ENCODE assay signal across 8 cellular contexts in the genomic region with DNA sequence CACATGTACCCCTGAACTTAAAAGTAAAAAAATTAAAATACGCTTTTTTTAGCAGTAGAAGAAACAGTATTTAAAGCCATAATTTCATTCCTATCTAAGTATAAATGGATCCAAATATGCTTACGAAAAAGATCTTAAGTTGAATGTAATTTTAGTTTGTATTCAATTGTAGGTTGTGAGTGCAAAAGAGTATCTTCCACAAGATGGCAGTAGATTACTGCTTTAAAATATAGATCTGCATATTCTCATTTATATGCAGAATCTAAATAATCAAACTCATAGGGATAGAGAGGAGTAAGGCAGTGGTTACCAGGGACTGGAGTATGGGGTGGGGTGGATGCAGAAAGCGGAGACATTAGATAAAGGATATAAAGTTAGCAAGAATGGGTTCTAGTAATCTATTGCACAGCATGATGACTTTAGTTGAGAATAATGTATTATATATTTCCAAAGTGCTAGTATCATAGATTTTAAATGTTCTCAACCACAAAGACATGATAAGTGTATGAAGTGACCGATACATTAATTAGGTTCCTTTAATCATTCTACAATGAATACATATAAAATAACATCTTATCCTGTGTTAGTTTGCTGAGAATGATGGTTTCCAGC. TPM values are rescaled to one million over a fixed set of nuclear protein-coding genes. Genes with fewer than 3 reads are reported as not detected.
DNase-seq lines count a peak whose midpoint lies in the region; ATAC-seq, FAIRE-seq and TF ChIP-seq lines count a peak whose summit lies in the region.

No MANE protein-coding gene starts in this region.

- H3K9me2 ChIP-seq in SK-N-SH: no peaks in the 10 kb centered on the region

- H3K36me3 ChIP-seq in SK-N-SH (replicated peaks in 1 of 2; ENCODE audit: control insufficient read depth in 1 of 2, insufficient read depth in 2 of 2, low read length in 1 of 2) (no peaks in the 10 kb centered on the region), ovary (no peaks in the 10 kb centered on the region), neuronal stem cell (replicated peaks in 1 of 2; ENCODE audit: control insufficient read depth in 2 of 2, insufficient read depth in 2 of 2, low read length in 2 of 2) (no peaks in the 10 kb centered on the region)

- H3K9ac ChIP-seq in SK-N-SH (no peak overlapping the region), neuronal stem cell (ENCODE audit: low read depth, low read length, poor library complexity) (no peak overlapping the region)

- H3K27ac ChIP-seq in SK-N-SH (ENCODE audit: low read depth in 2 of 2, low read length in 1 of 2) (no peak overlapping the region), ovary (no peak overlapping the region), neuronal stem cell (replicated peaks; ENCODE audit: low read length) (no peak overlapping the region)

- no peak overlapping the region for H2AK5ac ChIP-seq in neuronal stem cell (ENCODE audit: low read depth, low read length)

- no peaks in the 10 kb centered on the region for H4K20me1 ChIP-seq in SK-N-SH (ENCODE audit: insufficient read depth)

- H3K4me1 ChIP-seq in SK-N-SH (ENCODE audit: control insufficient read depth in 1 of 2, insufficient read depth in 2 of 2, low read depth in 1 of 2, low read length in 1 of 2) (no peaks in the 10 kb centered on the region), ovary (ENCODE audit: insufficient read depth) (no peaks in the 10 kb centered on the region), neuronal stem cell (ENCODE audit: control insufficient read depth in 2 of 2, insufficient read depth in 1 of 2, low read depth in 1 of 2, low read length in 2 of 2) (no peaks in the 10 kb centered on the region)

- no peak overlapping the region for H3K23ac ChIP-seq in neuronal stem cell (ENCODE audit: low read depth, low read length, poor library complexity)

- H3K4me3 ChIP-seq in SK-N-SH (ENCODE audit: low read depth in 2 of 2, low read length in 1 of 2): no peak overlapping the region
- no peak overlapping the region for H3K4me3 ChIP-seq in ovary
- no peak overlapping the region for H3K4me3 ChIP-seq in neuronal stem cell (ENCODE audit: low read length in 2 of 2)

- TF ChIP-seq EP300 in SK-N-SH (IDR thresholded peaks at IDR 0.05; ENCODE audit: borderline replicate concordance in 1 of 2, low read depth in 1 of 2, low read length in 1 of 2) (no peak), ovary (IDR thresholded peaks at IDR 0.05) (no peak)

- no peaks in the 10 kb centered on the region for H3K79me1 ChIP-seq in neuronal stem cell (ENCODE audit: low read depth, low read length)

- H3K79me2 ChIP-seq in SK-N-SH (ENCODE audit: insufficient read depth): no peaks in the 10 kb centered on the region

- no peaks in the 10 kb centered on the region for H3F3A ChIP-seq in SK-N-SH (replicated peaks; ENCODE audit: insufficient read depth)

- no peak overlapping the region for H3K4ac ChIP-seq in neuronal stem cell (ENCODE audit: low read length)

- no peak overlapping the region for H4K8ac ChIP-seq in neuronal stem cell (ENCODE audit: low read depth, low read length)

- DNase-seq in AG09319 (ENCODE audit: extremely low read depth, low read depth) (no peak), H54 (ENCODE audit: insufficient read length, low spot score) (no peak), SK-N-SH (peak; percentile 3), inferior parietal cortex (ENCODE audit: extremely low spot score) (peak; percentile 41), ovary (no peak), neuronal stem cell (ENCODE audit: low spot score) (no peak)
- no peak for DNase-seq in activated naive CD4-positive, alpha-beta T cell (lab: John Stamatoyannopoulos, UW)

- no peak for TF ChIP-seq POLR2A in H54 (IDR thresholded peaks at IDR 0.05; ENCODE audit: low read depth, low read length)
- no peak for TF ChIP-seq POLR2A in ovary (IDR thresholded peaks at IDR 0.05)

- no peak overlapping the region for H3K18ac ChIP-seq in neuronal stem cell (ENCODE audit: low read length)

- 2% methylated on average over 4 of the region's 4 CpGs for WGBS in SK-N-SH (ENCODE audit: low lambda C conversion rate)
- 70 to 71% (median 70%) methylated on average over 4 of the region's 4 CpGs for WGBS in ovary, 3 donors
- no CpG with 5 or more reads among the region's 4 CpGs for WGBS in neuronal stem cell (ENCODE audit: extremely low coverage in 2 of 2, insufficient read length in 2 of 2, insufficient replicate concordance in 1 of 2), 2 donors

- ATAC-seq in HG03354 (IDR thresholded peaks at IDR 0.05; ENCODE audit: poor library complexity, severe bottlenecking, unreplicated experiment): no peak

- no peak overlapping the region for H2BK120ac ChIP-seq in neuronal stem cell (ENCODE audit: low read depth, low read length)

- H4K91ac ChIP-seq in neuronal stem cell (ENCODE audit: low read depth, low read length, poor library complexity): no peak overlapping the region

- H3K9me3 ChIP-seq in SK-N-SH: no peaks in the 10 kb centered on the region
- H3K9me3 ChIP-seq in ovary: no peaks in the 10 kb centered on the region
- peaks cover 0 to 7% of the 10 kb centered on the region in 2 donors for H3K9me3 ChIP-seq in neuronal stem cell (replicated peaks in 1 of 2; ENCODE audit: control insufficient read depth in 2 of 2, insufficient read depth in 1 of 2, low read depth in 1 of 2, low read length in 2 of 2)

- no peak overlapping the region for H2BK12ac ChIP-seq in neuronal stem cell (ENCODE audit: low read length)

- H3K27me3 ChIP-seq in SK-N-SH (ENCODE audit: insufficient read depth): 0 out of 2 replicates have a peak, but pooled peaks cover 7% of the 10 kb centered on the region
- H3K27me3 ChIP-seq in ovary: no peaks in the 10 kb centered on the region
- no peaks in the 10 kb centered on the region for H3K27me3 ChIP-seq in neuronal stem cell (ENCODE audit: control insufficient read depth in 3 of 3, insufficient read depth in 3 of 3, low read depth in 1 of 3, low read length in 3 of 3)

- POLR2A ChIA-PET in SK-N-SH (lab: Yijun Ruan, JAX): no interaction called here

- CTCF ChIA-PET in SK-N-SH (lab: Yijun Ruan, JAX): no interaction called here

- H2AFZ ChIP-seq in SK-N-SH (ENCODE audit: low read depth): no peak overlapping the region
- no peak overlapping the region for H2AFZ ChIP-seq in neuronal stem cell (ENCODE audit: low read length)

- peak; percentile 33 for FAIRE-seq in H54 (lab: Jason Lieb, UNC)

- TF ChIP-seq CTCF in AG09319 (IDR thresholded peaks at IDR 0.05; ENCODE audit: low read depth, low read length): peak; percentile 13
- TF ChIP-seq CTCF in SK-N-SH (IDR thresholded peaks at IDR 0.05): peak; percentile 70
- TF ChIP-seq CTCF in ovary (IDR thresholded peaks at IDR 0.05): no peak

- TF ChIP-seq RAD21 in SK-N-SH (IDR thresholded peaks at IDR 0.05; ENCODE audit: low read length): peak; percentile 50

- intact Hi-C loops in ovary (cut with DNase I): no loop called here

- H3K14ac ChIP-seq in neuronal stem cell (ENCODE audit: low read length): no peak overlapping the region

- H3K4me2 ChIP-seq in SK-N-SH (no peak overlapping the region), neuronal stem cell (ENCODE audit: insufficient read depth, low read length, poor library complexity, severe bottlenecking) (no peak overlapping the region)

- H2BK15ac ChIP-seq in neuronal stem cell (ENCODE audit: low read length): no peak overlapping the region

- no peak overlapping the region for H2BK5ac ChIP-seq in neuronal stem cell (ENCODE audit: low read length)

TF ChIP-seq in SK-N-SH, 30 proteins besides CTCF, POLR2A, EP300 and RAD21 (continues in another document):
- TF ChIP-seq MXI1 (IDR thresholded peaks at IDR 0.05; ENCODE audit: low read depth, low read length): no peak
- no peak for TF ChIP-seq YY1 (IDR thresholded peaks at IDR 0.05; ENCODE audit: low read depth)
- TF ChIP-seq, protein P1, sequence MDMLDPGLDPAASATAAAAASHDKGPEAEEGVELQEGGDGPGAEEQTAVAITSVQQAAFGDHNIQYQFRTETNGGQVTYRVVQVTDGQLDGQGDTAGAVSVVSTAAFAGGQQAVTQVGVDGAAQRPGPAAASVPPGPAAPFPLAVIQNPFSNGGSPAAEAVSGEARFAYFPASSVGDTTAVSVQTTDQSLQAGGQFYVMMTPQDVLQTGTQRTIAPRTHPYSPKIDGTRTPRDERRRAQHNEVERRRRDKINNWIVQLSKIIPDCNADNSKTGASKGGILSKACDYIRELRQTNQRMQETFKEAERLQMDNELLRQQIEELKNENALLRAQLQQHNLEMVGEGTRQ (IDR thresholded peaks at IDR 0.05; ENCODE audit: borderline replicate concordance, low read depth, low read length): no peak
- TF ChIP-seq TAF1 (IDR thresholded peaks at IDR 0.05; ENCODE audit: borderline replicate concordance, low read depth, low read length): no peak
- no peak for TF ChIP-seq RXRA (IDR thresholded peaks at IDR 0.05; ENCODE audit: borderline replicate concordance, low read depth)

RNA-seq across cellular contexts. Expression of a gene that starts 14.2 kb away (rescaled TPM):
- polyA plus RNA-seq in SK-N-SH (2012; rRNA removed): not detected in 2 replicates
- not detected in 2 replicates for polyA plus RNA-seq in SK-N-SH (2012; cell fraction: cytosol; rRNA removed)
- not detected in 2 replicates for polyA plus RNA-seq in SK-N-SH (2012; cell fraction: nucleus; rRNA removed)
- total RNA-seq in ovary: not detected
- polyA plus RNA-seq in ovary: not detected
- polyA plus RNA-seq in neuronal stem cell (2013, experiment 1 of 2): not detected
- not detected for polyA plus RNA-seq in neuronal stem cell (2013, experiment 2 of 2)

RNA-seq across cellular contexts. Expression of a gene that starts 23.0 kb away (rescaled TPM):
- polyA plus RNA-seq in SK-N-SH (2012; rRNA removed): not detected in 2 replicates
- polyA plus RNA-seq in SK-N-SH (2012; cell fraction: cytosol; rRNA removed): not detected in 2 replicates
- polyA plus RNA-seq in SK-N-SH (2012; cell fraction: nucleus; rRNA removed): not detected in 2 replicates
- total RNA-seq in ovary: not detected
- polyA plus RNA-seq in ovary: not detected
- not detected for polyA plus RNA-seq in neuronal stem cell (2013, experiment 1 of 2)
- polyA plus RNA-seq in neuronal stem cell (2013, experiment 2 of 2): not detected

RNA-seq across cellular contexts. Expression of a gene that starts 36.7 kb away (rescaled TPM):
- polyA plus RNA-seq in SK-N-SH (2012; rRNA removed) (not detected in 2 replicates), ovary (not detected)
- polyA plus RNA-seq in SK-N-SH (2012; cell fraction: cytosol; rRNA removed): not detected in 2 replicates
- not detected in 2 replicates for polyA plus RNA-seq in SK-N-SH (2012; cell fraction: nucleus; rRNA removed)
- under 1 TPM in 2 of 7 donors, not detected in 5; 0.12 TPM for total RNA-seq in ovary
- polyA plus RNA-seq in neuronal stem cell (2013, experiment 1 of 2): not detected
- not detected for polyA plus RNA-seq in neuronal stem cell (2013, experiment 2 of 2)

RNA-seq across cellular contexts. Expression of a gene that starts 36.7 kb away (rescaled TPM):
- polyA plus RNA-seq in SK-N-SH (2012; rRNA removed) (not detected in 2 replicates), ovary (under 1 TPM in 1 of 2 donors, not detected in 1; 0.13 TPM)
- polyA plus RNA-seq in SK-N-SH (2012; cell fraction: cytosol; rRNA removed): not detected in 2 replicates
- not detected in 2 replicates for polyA plus RNA-seq in SK-N-SH (2012; cell fraction: nucleus; rRNA removed)
- total RNA-seq in ovary: under 1 TPM in 1 of 7 donors, not detected in 6; 0.05 TPM
- not detected for polyA plus RNA-seq in neuronal stem cell (2013, experiment 1 of 2)
- polyA plus RNA-seq in neuronal stem cell (2013, experiment 2 of 2): not detected

Comparison
In these comparisons a context has a peak if more than half of its experiments do, and no peak if none do; other contexts are left out.
1. DNase-seq: peak in SK-N-SH (single experiment) and inferior parietal cortex (single experiment); none in AG09319 (single experiment), H54 (single experiment), ovary (0 of 5), activated naive CD4-positive, alpha-beta T cell (0 of 4) and neuronal stem cell (single experiment).
2. CTCF ChIP-seq: peak in AG09319 (single experiment) and SK-N-SH (single experiment); none in ovary (0 of 3).